In the genomic region with DNA sequence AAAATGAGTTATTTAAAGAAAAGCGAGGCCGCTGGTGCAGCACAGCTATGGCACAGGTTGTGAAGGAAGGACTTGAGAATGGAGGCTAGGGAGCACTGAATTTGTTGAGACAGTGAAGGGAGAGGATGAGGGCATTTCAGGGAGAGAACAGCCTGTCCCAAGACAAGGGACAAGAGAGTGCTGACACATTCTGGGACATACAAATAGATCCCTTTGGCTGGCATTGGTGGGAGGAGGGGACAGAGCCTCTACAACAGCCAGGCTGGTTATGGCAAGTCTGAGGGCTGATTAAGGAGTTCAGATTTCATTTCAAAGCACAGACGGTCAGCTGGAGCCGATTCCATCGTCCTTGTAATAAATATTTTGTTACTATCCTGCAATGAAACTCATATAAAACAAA, we compare ENCODE assay signal across 16 cellular contexts. TPM values are rescaled to one million over a fixed set of nuclear protein-coding genes. Genes with fewer than 3 reads are reported as not detected.
A peak's percentile ranks its signal among the peaks of the same experiment; 100 is the strongest.
DNase-seq lines count a peak whose midpoint lies in the region; ATAC-seq, FAIRE-seq and TF ChIP-seq lines count a peak whose summit lies in the region.
"Had no signal": no experiment of that assay in that cellular context is flagged by ENCODE, and none has a peak within 500 bp of the region (broad histone marks: within the 10 kb centered on the region; RNA-seq: fewer than 3 reads in every experiment).

No MANE protein-coding gene starts in this region.

- no peak overlapping the region for H3K4me3 ChIP-seq in prostate gland
- H3K4me3 ChIP-seq: lung, testis had no signal

- peak overlapping the region; percentile 91 to 93 for H3K27ac ChIP-seq in prostate gland
- H3K27ac ChIP-seq: KMS-11, testis had no signal

- DNase-seq in G401 (ENCODE audit: low spot score) (peak; percentile 50), NCI-H2196 treated with DMSO at 0.1 percent for 48 hours (lab: John Stamatoyannopoulos, UW; ENCODE audit: unreplicated experiment) (peak; percentile 27), Right ventricle myocardium superior (peak; percentile 49), prostate gland (ENCODE audit: low spot score) (peak; percentile 87), GM12891 (ENCODE audit: insufficient read length, low spot score) (no peak), NCI-H2081 (lab: John Stamatoyannopoulos, UW) (no peak), T-helper 9 cell (no peak)
- DNase-seq: activated T-cell treated with anti-CD3 and anti-CD28 coated beads, Interleukin-2, amount 50 U/mL, for 48 hours; DMS79; NCI-H226; SHP77 treated with DMSO at 0.1 percent for 48 hours; testis had no signal

- peak; percentile 69 for ATAC-seq in Right ventricle myocardium superior (ENCODE audit: poor library complexity)

- in situ Hi-C loops in G401 (cut with HindIII; ENCODE audit: low sequenced_read_pairs), result no loop called here

- no peaks in the 10 kb centered on the region for H3K9me3 ChIP-seq in prostate gland
- H3K9me3 ChIP-seq: testis had no signal

- TF ChIP-seq POLR2A in prostate gland (IDR thresholded peaks at IDR 0.05) (no peak), GM12891 (IDR thresholded peaks at IDR 0.05; ENCODE audit: low read depth, low read length) (no peak)

- H3K4me1 ChIP-seq in prostate gland (replicated peaks), result no peaks in the 10 kb centered on the region

- TF ChIP-seq CTCF in prostate gland (IDR thresholded peaks at IDR 0.05), result no peak

- intact Hi-C loops in Right ventricle myocardium superior (cut with DNase I), result no loop called here
- intact Hi-C loops in prostate gland (cut with DNase I), result no loop called here

- H3K36me3 ChIP-seq in prostate gland, result no peaks in the 10 kb centered on the region

- no peak for FAIRE-seq in GM12891 (lab: Jason Lieb, UNC)
- FAIRE-seq: bronchial epithelial cell had no signal

- WGBS in prostate gland, result 24% methylated on average over 5 of the region's 5 CpGs

- H3K27me3 ChIP-seq in prostate gland (replicated peaks; ENCODE audit: insufficient read depth), result no peaks in the 10 kb centered on the region
- H3K27me3 ChIP-seq: hepatocyte, testis had no signal

TF ChIP-seq in GM12891, 5 proteins besides CTCF, POLR2A, EP300 and RAD21:
- TF ChIP-seq TAF1 (IDR thresholded peaks at IDR 0.05; ENCODE audit: low read depth, low read length), result no peak
- no peak for TF ChIP-seq SPI1 (IDR thresholded peaks at IDR 0.05; ENCODE audit: low read depth, low read length)
- no peak for TF ChIP-seq POLR2AphosphoS5 (IDR thresholded peaks at IDR 0.05; ENCODE audit: low read depth, low read length)
- TF ChIP-seq POU2F2 (IDR thresholded peaks at IDR 0.05; ENCODE audit: low read depth, low read length), result no peak
- TF ChIP-seq PAX5 (IDR thresholded peaks at IDR 0.05; ENCODE audit: insufficient read depth, low read length, severe bottlenecking), result no peak

RNA-seq across cellular contexts. Expression of a gene that starts 1.7 kb away (rescaled TPM):
- total RNA-seq in G401 (2014; rRNA removed; shearing (Covaris generic)), result 1.9 and 3.0 TPM in 2 replicates
- total RNA-seq in Right ventricle myocardium superior (16.3 TPM), prostate gland (10 to 100 TPM; 10.1 to 12.5 TPM)
- polyA plus RNA-seq in GM12891 (2012; ENCODE audit: low read depth, missing spikeins), result 5.1 TPM

RNA-seq across cellular contexts. Expression of a gene that starts 25.8 kb away (rescaled TPM):
- 22.2 and 23.7 TPM in 2 replicates for total RNA-seq in G401 (2014; rRNA removed; shearing (Covaris generic))
- total RNA-seq in Right ventricle myocardium superior, result 51.3 TPM
- 10 to 100 TPM; 47.0 to 64.9 TPM for total RNA-seq in prostate gland
- 3.4 TPM for polyA plus RNA-seq in GM12891 (2012; ENCODE audit: low read depth, missing spikeins)

RNA-seq across cellular contexts. Expression of a gene that starts 28.4 kb away (rescaled TPM):
- 92.6 and 111 TPM in 2 replicates for total RNA-seq in G401 (2014; rRNA removed; shearing (Covaris generic))
- total RNA-seq in Right ventricle myocardium superior, result 15.1 TPM
- 10 to 100 TPM; 55.7 to 71.3 TPM for total RNA-seq in prostate gland
- polyA plus RNA-seq in GM12891 (2012; ENCODE audit: low read depth, missing spikeins), result 38.6 TPM

RNA-seq across cellular contexts. Expression of a gene that starts 37.0 kb away (rescaled TPM):
- 34.3 and 46.6 TPM in 2 replicates for total RNA-seq in G401 (2014; rRNA removed; shearing (Covaris generic))
- 1.0 TPM for total RNA-seq in Right ventricle myocardium superior
- total RNA-seq in prostate gland, result 10 to 100 TPM; 12.8 to 16.9 TPM
- polyA plus RNA-seq in GM12891 (2012; ENCODE audit: low read depth, missing spikeins), result 0.14 TPM

RNA-seq across cellular contexts. Expression of a gene that starts 47.6 kb away (rescaled TPM):
- total RNA-seq in G401 (2014; rRNA removed; shearing (Covaris generic)), result not detected in 2 replicates
- total RNA-seq in Right ventricle myocardium superior (not detected), prostate gland (under 1 TPM in 1 of 2 donors, not detected in 1; 0.74 TPM)
- polyA plus RNA-seq in GM12891 (2012; ENCODE audit: low read depth, missing spikeins), result 0.15 TPM
- total RNA-seq: bronchial epithelial cell, hepatocyte had no signal

Comparison
In these comparisons a context has a peak if more than half of its experiments do, and no peak if none do; other contexts are left out.
1. DNase-seq: peak in G401 (single experiment), NCI-H2196 treated with DMSO at 0.1 percent for 48 hours (single experiment), Right ventricle myocardium superior (single experiment) and prostate gland (single experiment); none in GM12891 (single experiment), NCI-H2081 (0 of 2) and T-helper 9 cell (single experiment).